Comparison of ENCODE assay signal across 10 cellular contexts in the genomic region with DNA sequence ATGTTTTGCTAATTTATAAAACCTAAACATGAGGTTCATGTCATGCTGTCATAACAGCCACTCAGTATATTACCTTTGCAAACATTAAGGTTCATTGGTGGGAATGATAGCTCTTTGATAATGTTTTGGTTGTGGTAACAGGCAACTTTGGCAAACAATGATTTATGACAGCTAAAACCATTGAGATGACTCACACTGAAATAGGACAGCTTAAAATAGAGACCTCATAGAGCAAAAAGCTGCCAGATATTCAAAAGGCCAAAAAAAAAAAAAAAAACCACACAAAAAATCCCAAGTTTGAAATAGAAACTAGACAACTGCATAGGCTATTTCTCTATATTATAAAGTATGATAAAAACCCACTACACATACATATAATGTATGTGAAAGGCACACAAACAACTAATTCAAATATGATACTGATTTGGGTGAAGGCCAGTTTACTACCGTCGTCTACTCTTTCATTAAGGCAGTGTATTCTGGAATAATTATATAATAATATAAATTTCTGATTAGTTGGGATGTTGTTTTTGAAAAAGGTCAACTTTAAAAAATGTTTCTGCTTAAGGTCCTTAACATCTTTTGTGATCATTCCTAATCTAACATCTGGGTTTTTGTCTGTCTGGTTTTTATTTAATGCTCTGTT.
DNase-seq lines count a peak whose midpoint lies in the region; ATAC-seq, FAIRE-seq and TF ChIP-seq lines count a peak whose summit lies in the region.
"Had no signal": no experiment of that assay in that cellular context is flagged by ENCODE, and none has a peak within 500 bp of the region (broad histone marks: within the 10 kb centered on the region; RNA-seq: fewer than 3 reads in every experiment).

No MANE protein-coding gene starts in this region.

- H3K36me3 ChIP-seq in psoas muscle (ENCODE audit: insufficient read depth in 1 of 2, low read depth in 1 of 2), result no peaks in the 10 kb centered on the region
- H3K36me3 ChIP-seq in small intestine (ENCODE audit: control insufficient read depth in 2 of 2, insufficient read depth in 2 of 2, low read length in 2 of 2), result no peaks in the 10 kb centered on the region
- H3K36me3 ChIP-seq: ovary had no signal

- no peaks in the 10 kb centered on the region for H3K9me3 Mint-ChIP-seq in Calu3 (ENCODE audit: low read depth, unreplicated experiment)

- peaks cover 8% of the 10 kb centered on the region for H3K4me1 Mint-ChIP-seq in Calu3 (ENCODE audit: low read depth, unreplicated experiment)

- H3K4me3 ChIP-seq in psoas muscle (peak overlapping the region; percentile 41), small intestine (ENCODE audit: low read depth in 1 of 2, low read length in 2 of 2) (no peak overlapping the region)
- H3K4me3 ChIP-seq: ovary had no signal

- no TSS peak for BruUV-seq in Calu3 (replicated peaks; lab: Mats Ljungman, UMichigan)

- no peak overlapping the region for H3K27ac Mint-ChIP-seq in Calu3 (ENCODE audit: unreplicated experiment)

- H3K27me3 Mint-ChIP-seq in Calu3 (ENCODE audit: unreplicated experiment), result no peaks in the 10 kb centered on the region

- TF ChIP-seq CTCF in psoas muscle (IDR thresholded peaks at IDR 0.05) (no peak), Calu3 (IDR thresholded peaks at IDR 0.05; ENCODE audit: unreplicated experiment) (no peak)

- H3K36me3 Mint-ChIP-seq in Calu3 (ENCODE audit: insufficient read depth, unreplicated experiment), result no peaks in the 10 kb centered on the region

- H3K9me3 ChIP-seq in psoas muscle (no peaks in the 10 kb centered on the region), small intestine (ENCODE audit: control insufficient read depth, low read depth) (no peaks in the 10 kb centered on the region)
- H3K9me3 ChIP-seq: ovary had no signal

- intact Hi-C loops in psoas muscle (cut with DNase I), result no loop called here
- intact Hi-C loops in Calu3 (cut with micrococcal nuclease; ENCODE audit: unreplicated experiment), result no loop called here

- DNase-seq in NCI-H446 treated with DMSO at 0.1 percent for 48 hours (lab: John Stamatoyannopoulos, UW), result peak; percentile 52
- no peak for DNase-seq in psoas muscle
- no peak for DNase-seq in stimulated activated CD4-positive, alpha-beta T cell treated with anti-CD3 and anti-CD28 coated beads, Interleukin-4, amount 100 ng/mL, for 1 hour
- no peak for DNase-seq in small intestine
- no peak for DNase-seq in activated CD4-positive, alpha-beta T cell treated with anti-CD3 and anti-CD28 coated beads for 1 hour
- no peak for DNase-seq in Calu3
- DNase-seq: NCI-H345, ovary had no signal

- H3K4me3 Mint-ChIP-seq in Calu3 (ENCODE audit: low read depth, unreplicated experiment), result no peak overlapping the region

- H3K27me3 ChIP-seq in psoas muscle (ENCODE audit: insufficient read depth in 3 of 3, low read length in 2 of 3), result no peaks in the 10 kb centered on the region
- peaks cover 0 to 1% of the 10 kb centered on the region in 2 donors for H3K27me3 ChIP-seq in small intestine (ENCODE audit: control insufficient read depth in 2 of 2, insufficient read depth in 2 of 2, low read length in 2 of 2)
- H3K27me3 ChIP-seq: ovary had no signal

- 11 to 32% (median 22%) methylated on average over 2 of the region's 2 CpGs for WGBS in psoas muscle, 3 donors
- WGBS in small intestine, 3 donors, result 59 to 81% (median 68%) methylated on average over 2 of the region's 2 CpGs

- CTCF ChIA-PET in Calu3 (lab: Charles Lee), result no interaction called here

- H3K4me1 ChIP-seq in psoas muscle, result peaks cover 5% of the 10 kb centered on the region
- H3K4me1 ChIP-seq in small intestine (ENCODE audit: control insufficient read depth in 2 of 2, insufficient read depth in 1 of 2, low read depth in 1 of 2, low read length in 1 of 2), result no peaks in the 10 kb centered on the region

- H3K27ac ChIP-seq in psoas muscle (no peak overlapping the region), small intestine (ENCODE audit: low read depth in 1 of 2, low read length in 1 of 2) (no peak overlapping the region)
- H3K27ac ChIP-seq: ovary had no signal

- ATAC-seq in GM18502 (IDR thresholded peaks at IDR 0.05; ENCODE audit: poor library complexity, unreplicated experiment) (peak; percentile 91), HG02678 (IDR thresholded peaks at IDR 0.05; ENCODE audit: unreplicated experiment) (peak; percentile 57), psoas muscle (peak; percentile 65 to 96 (median 82))

- no peak for FAIRE-seq in small intestine (lab: Jason Lieb, UNC)
